Comparison of ENCODE assay signal across 33 cellular contexts in the genomic region with DNA sequence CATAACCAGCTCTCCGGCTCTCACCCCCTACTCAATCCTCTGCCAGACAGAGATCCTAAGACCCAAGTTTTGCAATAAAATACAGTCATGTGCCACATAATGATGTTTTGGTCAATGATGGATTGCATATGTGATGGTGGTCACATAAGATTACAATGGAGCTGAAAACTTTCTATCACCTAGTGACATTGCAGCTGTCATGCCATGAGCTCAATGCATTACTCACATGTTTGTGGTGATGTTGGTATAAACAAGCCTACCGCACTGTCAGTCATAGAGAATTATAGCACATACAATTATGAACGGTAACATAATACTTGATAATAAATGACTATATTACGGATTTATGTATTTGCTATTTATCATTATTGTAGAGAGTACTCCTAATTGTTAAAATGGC. TPM values are rescaled to one million over a fixed set of nuclear protein-coding genes. Genes with fewer than 3 reads are reported as not detected.
"Had no signal": no experiment of that assay in that cellular context is flagged by ENCODE, and none has a peak within 500 bp of the region (broad histone marks: within the 10 kb centered on the region; RNA-seq: fewer than 3 reads in every experiment).

No MANE protein-coding gene starts in this region.

- H3K27me3 ChIP-seq: brain microvascular endothelial cell, dorsolateral prefrontal cortex had no signal

- H3K27ac ChIP-seq: brain microvascular endothelial cell, coronary artery, dorsolateral prefrontal cortex, VCaP had no signal

- H3K9me3 Mint-ChIP-seq: activated naive CD4-positive, alpha-beta T cell treated with anti-CD3 and anti-CD28 coated beads for 36 hours had no signal

- H3K27ac Mint-ChIP-seq: activated CD4-positive, alpha-beta T cell treated with anti-CD3 and anti-CD28 coated beads, Interleukin-2, amount 10 ng/mL, durations not matched to agents 7 days and 5 days; activated CD8-positive, alpha-beta T cell treated with anti-CD3 and anti-CD28 coated beads for 36 hours; activated naive CD4-positive, alpha-beta T cell treated with anti-CD3 and anti-CD28 coated beads for 36 hours; activated naive CD4-positive, alpha-beta T cell treated with anti-CD3 and anti-CD28 coated beads, Interleukin-2, amount 50 U/mL, for 72 hours; activated naive CD8-positive, alpha-beta T cell treated with anti-CD3 and anti-CD28 coated beads, Interleukin-2, amount 10 ng/mL, durations not matched to agents 7 days and 5 days; activated T-helper 17 cell treated with anti-CD3 and anti-CD28 coated beads, Interleukin-2, amount 50 U/mL, for 72 hours; dendritic cell treated with granulocyte-macrophage colony-stimulating factor and Interleukin-4, amounts not matched to agents 40 ng/mL and 50 ng/mL, for 4 days; endodermal cell; WTC11 had no signal

- H3K4me3 ChIP-seq: coronary artery, dorsolateral prefrontal cortex had no signal

- ATAC-seq: activated CD8-positive, alpha-beta T cell treated with anti-CD3 and anti-CD28 coated beads for 36 hours; activated naive CD4-positive, alpha-beta T cell treated with anti-CD3 and anti-CD28 coated beads, Interleukin-2, amount 50 U/mL, for 72 hours; activated T-cell treated with anti-CD3 and anti-CD28 coated beads, Interleukin-2, amount 50 U/mL, for 4 hours; activated T-helper 17 cell treated with anti-CD3 and anti-CD28 coated beads, Interleukin-2, amount 50 U/mL, for 72 hours; esophagus mucosa; WTC11 had no signal

- H3K4me1 Mint-ChIP-seq: activated CD4-positive, alpha-beta T cell treated with anti-CD3 and anti-CD28 coated beads, Interleukin-2, amount 10 ng/mL, durations not matched to agents 7 days and 5 days; activated naive CD8-positive, alpha-beta T cell treated with anti-CD3 and anti-CD28 coated beads, Interleukin-2, amount 10 ng/mL, durations not matched to agents 7 days and 5 days; activated T-helper 17 cell treated with anti-CD3 and anti-CD28 coated beads, Interleukin-2, amount 50 U/mL, for 72 hours; central memory CD8-positive, alpha-beta T cell; WTC11 had no signal

- H3K4me3 Mint-ChIP-seq: activated CD4-positive, alpha-beta T cell treated with anti-CD3 and anti-CD28 coated beads, Interleukin-2, amount 10 ng/mL, durations not matched to agents 7 days and 5 days; activated CD8-positive, alpha-beta T cell treated with anti-CD3 and anti-CD28 coated beads for 36 hours; activated naive CD4-positive, alpha-beta T cell treated with anti-CD3 and anti-CD28 coated beads for 36 hours; activated naive CD8-positive, alpha-beta T cell treated with anti-CD3 and anti-CD28 coated beads, Interleukin-2, amount 10 ng/mL, durations not matched to agents 7 days and 5 days; activated T-cell treated with anti-CD3 and anti-CD28 coated beads, Interleukin-2, amount 50 U/mL, for 4 hours; activated T-helper 17 cell treated with anti-CD3 and anti-CD28 coated beads, Interleukin-2, amount 50 U/mL, for 72 hours; central memory CD8-positive, alpha-beta T cell; dendritic cell treated with granulocyte-macrophage colony-stimulating factor and Interleukin-4, amounts not matched to agents 40 ng/mL and 50 ng/mL, for 4 days; endodermal cell; WTC11 had no signal

- DNase-seq: activated CD4-positive, alpha-beta T cell treated with anti-CD3 and anti-CD28 coated beads for 1 hour; activated CD4-positive, alpha-beta T cell treated with anti-CD3 and anti-CD28 coated beads for 4 hours; activated CD4-positive, alpha-beta T cell treated with anti-CD3 and anti-CD28 coated beads, Interleukin-2, amount 10 ng/mL, durations not matched to agents 7 days and 5 days; activated CD4-positive, alpha-beta T cell treated with anti-CD3 and anti-CD28 coated beads, Interleukin-2, amount 50 U/mL, for 48 hours; activated CD8-positive, alpha-beta memory T cell treated with anti-CD3 and anti-CD28 coated beads for 24 hours; activated CD8-positive, alpha-beta T cell treated with anti-CD3 and anti-CD28 coated beads for 36 hours; activated effector memory CD4-positive, alpha-beta T cell treated with anti-CD3 and anti-CD28 coated beads, Interleukin-2, amount 50 U/mL, for 16 hours; activated naive CD4-positive, alpha-beta T cell treated with anti-CD3 and anti-CD28 coated beads for 36 hours; activated naive CD8-positive, alpha-beta T cell treated with anti-CD3 and anti-CD28 coated beads, Interleukin-2, amount 10 ng/mL, durations not matched to agents 7 days and 5 days; activated T-cell treated with anti-CD3 and anti-CD28 coated beads, Interleukin-2, amount 50 U/mL, for 4 hours; amniotic stem cell; anterior cingulate cortex; brain microvascular endothelial cell; dorsolateral prefrontal cortex; effector memory CD4-positive, alpha-beta T cell; endodermal cell; foreskin fibroblast; head of caudate nucleus; T-helper 2 cell had no signal

- H3K27me3 Mint-ChIP-seq: activated CD8-positive, alpha-beta T cell treated with anti-CD3 and anti-CD28 coated beads for 36 hours; activated naive CD8-positive, alpha-beta T cell treated with anti-CD3 and anti-CD28 coated beads, Interleukin-2, amount 10 ng/mL, durations not matched to agents 7 days and 5 days; activated T-helper 17 cell treated with anti-CD3 and anti-CD28 coated beads, Interleukin-2, amount 50 U/mL, for 72 hours; central memory CD8-positive, alpha-beta T cell had no signal

- H3K36me3 Mint-ChIP-seq: activated naive CD8-positive, alpha-beta T cell treated with anti-CD3 and anti-CD28 coated beads, Interleukin-2, amount 10 ng/mL, durations not matched to agents 7 days and 5 days had no signal

- H3K36me3 ChIP-seq: brain microvascular endothelial cell had no signal

RNA-seq across cellular contexts. Expression of a gene that starts 26.9 kb away (rescaled TPM):
- total RNA-seq: activated CD4-positive, alpha-beta T cell treated with anti-CD3 and anti-CD28 coated beads, Interleukin-2, amount 10 ng/mL, durations not matched to agents 7 days and 5 days; activated CD8-positive, alpha-beta T cell treated with anti-CD3 and anti-CD28 coated beads for 36 hours; activated naive CD4-positive, alpha-beta T cell treated with anti-CD3 and anti-CD28 coated beads for 36 hours; activated naive CD4-positive, alpha-beta T cell treated with anti-CD3 and anti-CD28 coated beads, Interleukin-2, amount 50 U/mL, for 72 hours; activated naive CD8-positive, alpha-beta T cell treated with anti-CD3 and anti-CD28 coated beads, Interleukin-2, amount 10 ng/mL, durations not matched to agents 7 days and 5 days; activated T-cell treated with anti-CD3 and anti-CD28 coated beads, Interleukin-2, amount 50 U/mL, for 4 hours; activated T-helper 17 cell treated with anti-CD3 and anti-CD28 coated beads, Interleukin-2, amount 50 U/mL, for 72 hours; astrocyte; bronchial epithelial cell; cerebellum; epithelial cell of proximal tubule; esophagus mucosa; frontal cortex; T-helper 1 cell treated with Interleukin-12 subunit alpha and Interleukin-12 subunit beta and Interleukin-4 antibody, amounts not matched to agents 30 ng/mL and 1 ng/mL, for 36 hours had no signal
